In the genomic region with DNA sequence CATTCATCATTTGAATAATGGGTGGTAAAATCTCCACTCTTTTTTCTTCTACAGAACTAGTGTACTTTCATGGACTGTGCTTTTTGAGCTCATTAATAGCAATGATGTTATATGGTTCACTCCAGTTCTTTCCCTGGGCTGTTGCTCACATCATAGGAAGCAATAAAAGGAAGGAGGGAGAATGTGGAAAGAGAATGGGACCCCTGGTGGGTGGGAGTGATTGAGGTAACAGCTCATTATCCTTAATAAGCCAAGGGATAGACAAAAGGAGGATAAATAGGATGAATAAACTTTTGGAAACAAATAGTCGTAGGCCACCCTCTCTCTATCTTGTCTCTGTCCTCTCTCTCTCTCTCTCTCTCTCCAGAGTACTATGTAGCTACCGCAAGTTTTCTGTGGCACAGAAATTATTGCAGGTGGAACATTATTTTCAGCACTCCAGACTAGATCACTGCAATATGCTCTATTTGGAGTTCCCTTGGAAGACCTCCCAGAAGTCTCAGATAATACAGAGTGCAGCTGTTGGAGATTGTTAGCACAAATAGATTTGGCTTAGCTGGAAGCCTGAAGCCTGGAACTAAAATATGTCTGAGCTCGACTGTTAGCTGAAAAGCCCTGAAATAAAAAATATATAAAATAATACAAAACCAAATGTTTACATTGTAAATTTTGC, we compare ENCODE assay signal across 19 cellular contexts.
DNase-seq lines count a peak whose midpoint lies in the region; ATAC-seq and TF ChIP-seq lines count a peak whose summit lies in the region.
"Had no signal": no experiment of that assay in that cellular context is flagged by ENCODE, and none has a peak within 500 bp of the region (broad histone marks: within the 10 kb centered on the region; RNA-seq: fewer than 3 reads in every experiment).

No MANE protein-coding gene starts in this region.

- ATAC-seq in WTC11 (peak; percentile 60), GM19328 (IDR thresholded peaks at IDR 0.05; ENCODE audit: unreplicated experiment) (no peak)
- no peak for ATAC-seq in activated T-helper 17 cell treated with anti-CD3 and anti-CD28 coated beads, Interleukin-2, amount 50 U/mL, for 72 hours (replicated peaks)
- ATAC-seq: HepG2 had no signal

- DNase-seq in COR-L47 (lab: John Stamatoyannopoulos, UW) (peak; percentile 77), NCI-H1417 treated with DMSO at 0.1 percent for 48 hours (lab: John Stamatoyannopoulos, UW) (peak; percentile 54), WTC11 (ENCODE audit: low spot score) (no peak), mucosa of gallbladder (ENCODE audit: low spot score) (peak; percentile 22), NOMO-1 treated with dmso at 0.1 percent for 144 hours (lab: John Stamatoyannopoulos, UW; ENCODE audit: unreplicated experiment) (no peak), dermis blood vessel endothelial cell (no peak)
- DNase-seq: CD4-positive, alpha-beta memory T cell; DMS79 treated with DMSO at 0.1 percent for 48 hours; foreskin melanocyte; GOT3; SHP77 treated with DMSO at 0.1 percent for 48 hours; stimulated activated CD8-positive, alpha-beta memory T cell treated with anti-CD3 and anti-CD28 coated beads, Interleukin-4, amount 100 ng/mL, for 48 hours; substantia nigra had no signal

- CTCF ChIA-PET in WTC11 (lab: Charles Lee): no interaction called here

- peaks cover 33% of the 10 kb centered on the region for H3K4me1 Mint-ChIP-seq in WTC11
- no peaks in the 10 kb centered on the region for H3K4me1 Mint-ChIP-seq in activated T-helper 17 cell treated with anti-CD3 and anti-CD28 coated beads, Interleukin-2, amount 50 U/mL, for 72 hours
- H3K4me1 Mint-ChIP-seq: CD4-positive, alpha-beta memory T cell had no signal

- H3K9me3 Mint-ChIP-seq in WTC11: peaks cover 20% of the 10 kb centered on the region
- peaks cover 6% of the 10 kb centered on the region for H3K9me3 Mint-ChIP-seq in activated T-helper 17 cell treated with anti-CD3 and anti-CD28 coated beads, Interleukin-2, amount 50 U/mL, for 72 hours

- no peaks in the 10 kb centered on the region for H3K27me3 Mint-ChIP-seq in WTC11 (ENCODE audit: low read depth)
- H3K27me3 Mint-ChIP-seq in activated T-helper 17 cell treated with anti-CD3 and anti-CD28 coated beads, Interleukin-2, amount 50 U/mL, for 72 hours: no peaks in the 10 kb centered on the region
- H3K27me3 Mint-ChIP-seq: brain; CD4-positive, alpha-beta memory T cell; dendritic cell treated with granulocyte-macrophage colony-stimulating factor and Interleukin-4, amounts not matched to agents 40 ng/mL and 50 ng/mL, for 4 days had no signal

- H3K36me3 Mint-ChIP-seq in WTC11: peaks cover 6% of the 10 kb centered on the region; the same call in 1 of the 2 replicates
- no peaks in the 10 kb centered on the region for H3K36me3 Mint-ChIP-seq in activated T-helper 17 cell treated with anti-CD3 and anti-CD28 coated beads, Interleukin-2, amount 50 U/mL, for 72 hours (ENCODE audit: low read depth)
- H3K36me3 Mint-ChIP-seq: brain; CD4-positive, alpha-beta memory T cell had no signal

- POLR2A ChIA-PET in WTC11 (lab: Charles Lee): no interaction called here

- no peak overlapping the region for H3K27ac Mint-ChIP-seq in WTC11
- H3K27ac Mint-ChIP-seq in activated T-helper 17 cell treated with anti-CD3 and anti-CD28 coated beads, Interleukin-2, amount 50 U/mL, for 72 hours: no peak overlapping the region
- H3K27ac Mint-ChIP-seq: CD4-positive, alpha-beta memory T cell; dendritic cell treated with granulocyte-macrophage colony-stimulating factor and Interleukin-4, amounts not matched to agents 40 ng/mL and 50 ng/mL, for 4 days; T-helper 1 cell treated with Interleukin-12 subunit alpha and Interleukin-12 subunit beta and Interleukin-4 antibody, amounts not matched to agents 30 μg/mL and 1 μg/mL, for 36 hours had no signal

- no peak for TF ChIP-seq CTCF in WTC11 (IDR thresholded peaks at IDR 0.05)

- H3K4me3 Mint-ChIP-seq in WTC11: no peak overlapping the region
- H3K4me3 Mint-ChIP-seq in activated T-helper 17 cell treated with anti-CD3 and anti-CD28 coated beads, Interleukin-2, amount 50 U/mL, for 72 hours: no peak overlapping the region
- H3K4me3 Mint-ChIP-seq: brain; CD4-positive, alpha-beta memory T cell; dendritic cell treated with granulocyte-macrophage colony-stimulating factor and Interleukin-4, amounts not matched to agents 40 ng/mL and 50 ng/mL, for 4 days; T-helper 1 cell treated with Interleukin-12 subunit alpha and Interleukin-12 subunit beta and Interleukin-4 antibody, amounts not matched to agents 30 μg/mL and 1 μg/mL, for 36 hours had no signal

TF ChIP-seq in WTC11, 78 proteins besides CTCF, POLR2A, EP300 and RAD21 (continues in another document):
- TF ChIP-seq IRF2 (CRISPR knock-in tag; IDR thresholded peaks at IDR 0.05; ENCODE audit: borderline replicate concordance, low read depth) (no peak), ELF4 (CRISPR knock-in tag; IDR thresholded peaks at IDR 0.05; ENCODE audit: low read depth) (no peak), EMX1 (CRISPR knock-in tag; IDR thresholded peaks at IDR 0.05) (no peak), ATF1 (CRISPR knock-in tag; IDR thresholded peaks at IDR 0.05) (no peak), KAT7 (CRISPR knock-in tag; IDR thresholded peaks at IDR 0.05; ENCODE audit: borderline replicate concordance) (no peak)
- TF ChIP-seq, protein P1, sequence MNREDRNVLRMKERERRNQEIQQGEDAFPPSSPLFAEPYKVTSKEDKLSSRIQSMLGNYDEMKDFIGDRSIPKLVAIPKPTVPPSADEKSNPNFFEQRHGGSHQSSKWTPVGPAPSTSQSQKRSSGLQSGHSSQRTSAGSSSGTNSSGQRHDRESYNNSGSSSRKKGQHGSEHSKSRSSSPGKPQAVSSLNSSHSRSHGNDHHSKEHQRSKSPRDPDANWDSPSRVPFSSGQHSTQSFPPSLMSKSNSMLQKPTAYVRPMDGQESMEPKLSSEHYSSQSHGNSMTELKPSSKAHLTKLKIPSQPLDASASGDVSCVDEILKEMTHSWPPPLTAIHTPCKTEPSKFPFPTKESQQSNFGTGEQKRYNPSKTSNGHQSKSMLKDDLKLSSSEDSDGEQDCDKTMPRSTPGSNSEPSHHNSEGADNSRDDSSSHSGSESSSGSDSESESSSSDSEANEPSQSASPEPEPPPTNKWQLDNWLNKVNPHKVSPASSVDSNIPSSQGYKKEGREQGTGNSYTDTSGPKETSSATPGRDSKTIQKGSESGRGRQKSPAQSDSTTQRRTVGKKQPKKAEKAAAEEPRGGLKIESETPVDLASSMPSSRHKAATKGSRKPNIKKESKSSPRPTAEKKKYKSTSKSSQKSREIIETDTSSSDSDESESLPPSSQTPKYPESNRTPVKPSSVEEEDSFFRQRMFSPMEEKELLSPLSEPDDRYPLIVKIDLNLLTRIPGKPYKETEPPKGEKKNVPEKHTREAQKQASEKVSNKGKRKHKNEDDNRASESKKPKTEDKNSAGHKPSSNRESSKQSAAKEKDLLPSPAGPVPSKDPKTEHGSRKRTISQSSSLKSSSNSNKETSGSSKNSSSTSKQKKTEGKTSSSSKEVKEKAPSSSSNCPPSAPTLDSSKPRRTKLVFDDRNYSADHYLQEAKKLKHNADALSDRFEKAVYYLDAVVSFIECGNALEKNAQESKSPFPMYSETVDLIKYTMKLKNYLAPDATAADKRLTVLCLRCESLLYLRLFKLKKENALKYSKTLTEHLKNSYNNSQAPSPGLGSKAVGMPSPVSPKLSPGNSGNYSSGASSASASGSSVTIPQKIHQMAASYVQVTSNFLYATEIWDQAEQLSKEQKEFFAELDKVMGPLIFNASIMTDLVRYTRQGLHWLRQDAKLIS (CRISPR knock-in tag; IDR thresholded peaks at IDR 0.05; ENCODE audit: borderline replicate concordance): no peak
- TF ChIP-seq, protein P2, sequence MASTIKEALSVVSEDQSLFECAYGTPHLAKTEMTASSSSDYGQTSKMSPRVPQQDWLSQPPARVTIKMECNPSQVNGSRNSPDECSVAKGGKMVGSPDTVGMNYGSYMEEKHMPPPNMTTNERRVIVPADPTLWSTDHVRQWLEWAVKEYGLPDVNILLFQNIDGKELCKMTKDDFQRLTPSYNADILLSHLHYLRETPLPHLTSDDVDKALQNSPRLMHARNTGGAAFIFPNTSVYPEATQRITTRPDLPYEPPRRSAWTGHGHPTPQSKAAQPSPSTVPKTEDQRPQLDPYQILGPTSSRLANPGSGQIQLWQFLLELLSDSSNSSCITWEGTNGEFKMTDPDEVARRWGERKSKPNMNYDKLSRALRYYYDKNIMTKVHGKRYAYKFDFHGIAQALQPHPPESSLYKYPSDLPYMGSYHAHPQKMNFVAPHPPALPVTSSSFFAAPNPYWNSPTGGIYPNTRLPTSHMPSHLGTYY (CRISPR knock-in tag; IDR thresholded peaks at IDR 0.05): no peak
- TF ChIP-seq, protein P3, sequence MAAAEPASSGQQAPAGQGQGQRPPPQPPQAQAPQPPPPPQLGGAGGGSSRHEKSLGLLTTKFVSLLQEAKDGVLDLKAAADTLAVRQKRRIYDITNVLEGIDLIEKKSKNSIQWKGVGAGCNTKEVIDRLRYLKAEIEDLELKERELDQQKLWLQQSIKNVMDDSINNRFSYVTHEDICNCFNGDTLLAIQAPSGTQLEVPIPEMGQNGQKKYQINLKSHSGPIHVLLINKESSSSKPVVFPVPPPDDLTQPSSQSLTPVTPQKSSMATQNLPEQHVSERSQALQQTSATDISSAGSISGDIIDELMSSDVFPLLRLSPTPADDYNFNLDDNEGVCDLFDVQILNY (CRISPR knock-in tag; IDR thresholded peaks at IDR 0.05): no peak
- TF ChIP-seq, protein P4, sequence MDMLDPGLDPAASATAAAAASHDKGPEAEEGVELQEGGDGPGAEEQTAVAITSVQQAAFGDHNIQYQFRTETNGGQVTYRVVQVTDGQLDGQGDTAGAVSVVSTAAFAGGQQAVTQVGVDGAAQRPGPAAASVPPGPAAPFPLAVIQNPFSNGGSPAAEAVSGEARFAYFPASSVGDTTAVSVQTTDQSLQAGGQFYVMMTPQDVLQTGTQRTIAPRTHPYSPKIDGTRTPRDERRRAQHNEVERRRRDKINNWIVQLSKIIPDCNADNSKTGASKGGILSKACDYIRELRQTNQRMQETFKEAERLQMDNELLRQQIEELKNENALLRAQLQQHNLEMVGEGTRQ (CRISPR knock-in tag; IDR thresholded peaks at IDR 0.05): no peak

Comparison
In these comparisons a context has a peak if more than half of its experiments do, and no peak if none do; other contexts are left out.
1. DNase-seq: peak in COR-L47 (single experiment), NCI-H1417 treated with DMSO at 0.1 percent for 48 hours (single experiment) and mucosa of gallbladder (single experiment); none in WTC11 (single experiment), NOMO-1 treated with dmso at 0.1 percent for 144 hours (single experiment) and dermis blood vessel endothelial cell (single experiment).